Comparison of ENCODE assay signal across 17 cellular contexts in the genomic region with DNA sequence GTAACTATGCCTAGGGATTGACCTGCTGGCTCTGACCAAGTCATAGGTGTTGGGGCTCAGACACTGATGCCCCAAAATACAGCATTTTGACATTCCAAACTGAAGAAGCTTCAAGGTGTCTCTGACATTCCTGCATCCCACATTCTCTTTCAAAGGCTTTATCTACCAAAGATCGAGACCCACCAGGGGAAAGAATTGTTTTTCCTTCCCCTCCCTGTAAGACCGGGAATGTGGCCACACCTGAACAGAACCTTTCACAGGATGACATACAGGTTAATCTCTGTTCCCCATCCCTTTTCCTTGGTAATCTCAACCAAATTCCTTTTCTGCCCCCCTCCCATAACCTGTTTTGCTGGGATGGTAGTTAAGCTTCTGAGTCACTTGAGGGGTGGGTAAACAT.
DNase-seq lines count a peak whose midpoint lies in the region; FAIRE-seq and TF ChIP-seq lines count a peak whose summit lies in the region.
"Had no signal": no experiment of that assay in that cellular context is flagged by ENCODE, and none has a peak within 500 bp of the region (broad histone marks: within the 10 kb centered on the region; RNA-seq: fewer than 3 reads in every experiment).

No MANE protein-coding gene starts in this region.

- no peak overlapping the region for H3K4ac ChIP-seq in H1 (replicated peaks; ENCODE audit: insufficient read length, low read depth, low read length)

- no peaks in the 10 kb centered on the region for H3K23me2 ChIP-seq in H1 (ENCODE audit: low read depth, low read length)

- intact Hi-C loops in activated CD4-positive, alpha-beta memory T cell treated with anti-CD3 and anti-CD28 coated beads for 36 hours (cut with micrococcal nuclease), result no loop called here
- intact Hi-C loops in transverse colon (cut with DNase I; ENCODE audit: low total_unique reads), result no loop called here

- DNase-seq in activated CD4-positive, alpha-beta memory T cell treated with anti-CD3 and anti-CD28 coated beads, Interleukin-2, amount 10 ng/mL, durations not matched to agents 7 days and 5 days, result no peak
- DNase-seq in activated CD4-positive, alpha-beta memory T cell treated with anti-CD3 and anti-CD28 coated beads for 36 hours, result no peak
- DNase-seq in H1 (ENCODE audit: low read depth in 1 of 2, low spot score in 2 of 2), result no peak
- no peak for DNase-seq in transverse colon
- no peak for DNase-seq in LoVo (ENCODE audit: low spot score)
- DNase-seq in occipital lobe (lab: John Stamatoyannopoulos, UW), result no peak
- no peak for DNase-seq in HK-2 (ENCODE audit: unreplicated experiment)
- DNase-seq: DMS153, EL, H9, NCI-H1436 treated with DMSO at 0.1 percent for 48 hours, NCI-H2081, NCI-H226, NCI-H526 treated with DMSO at 0.1 percent for 48 hours, OCI-M1 had no signal

- no peak overlapping the region for H3K18ac ChIP-seq in H1 (ENCODE audit: extremely low read depth, low read length)

- no peak overlapping the region for H4K8ac ChIP-seq in H1 (ENCODE audit: extremely low read depth, insufficient read depth, low read length)

- TF ChIP-seq CTCF in H1 (IDR thresholded peaks at IDR 0.05; ENCODE audit: control extremely low read depth in 1 of 3, insufficient read depth in 1 of 3, low read depth in 1 of 3, low read length in 3 of 3), result no peak
- no peak for TF ChIP-seq CTCF in transverse colon (IDR thresholded peaks at IDR 0.05)

- H2BK120ac ChIP-seq in H1 (replicated peaks; ENCODE audit: low read depth, low read length), result no peak overlapping the region

- TF ChIP-seq POLR2A in H1 (IDR thresholded peaks at IDR 0.05; ENCODE audit: control extremely low read depth in 1 of 2, low read depth in 2 of 2, low read length in 2 of 2) (no peak), transverse colon (IDR thresholded peaks at IDR 0.05) (no peak)

- H3K79me2 ChIP-seq in H1 (ENCODE audit: control insufficient read depth in 1 of 2, insufficient read depth in 2 of 2, low read length in 2 of 2), result peaks cover 0 to 22% of the 10 kb centered on the region in 2 experiments; a peak in 2 of 4 replicates

- TF ChIP-seq EP300 in H1 (IDR thresholded peaks at IDR 0.05; ENCODE audit: borderline replicate concordance in 1 of 2, low read depth in 2 of 2, low read length in 2 of 2), result no peak
- TF ChIP-seq EP300 in transverse colon (IDR thresholded peaks at IDR 0.05; ENCODE audit: low read depth), result no peak

- no peak for TF ChIP-seq RAD21 in H1 (IDR thresholded peaks at IDR 0.05 in 1 of 2, conservative IDR thresholded peaks at IDR 0.05 in 1 of 2; ENCODE audit: low read depth in 2 of 2, low read length in 2 of 2)

- H3K9me3 Mint-ChIP-seq in activated CD4-positive, alpha-beta memory T cell treated with anti-CD3 and anti-CD28 coated beads, Interleukin-2, amount 10 ng/mL, durations not matched to agents 7 days and 5 days, result no peaks in the 10 kb centered on the region
- no peaks in the 10 kb centered on the region for H3K9me3 Mint-ChIP-seq in activated CD4-positive, alpha-beta memory T cell treated with anti-CD3 and anti-CD28 coated beads for 36 hours

- no peaks in the 10 kb centered on the region for H3K27me3 Mint-ChIP-seq in activated CD4-positive, alpha-beta memory T cell treated with anti-CD3 and anti-CD28 coated beads, Interleukin-2, amount 10 ng/mL, durations not matched to agents 7 days and 5 days
- no peaks in the 10 kb centered on the region for H3K27me3 Mint-ChIP-seq in activated CD4-positive, alpha-beta memory T cell treated with anti-CD3 and anti-CD28 coated beads for 36 hours

- H3K27ac Mint-ChIP-seq in activated CD4-positive, alpha-beta memory T cell treated with anti-CD3 and anti-CD28 coated beads, Interleukin-2, amount 10 ng/mL, durations not matched to agents 7 days and 5 days, result peak overlapping the region; percentile 1
- H3K27ac Mint-ChIP-seq in activated CD4-positive, alpha-beta memory T cell treated with anti-CD3 and anti-CD28 coated beads for 36 hours, result no peak overlapping the region

- POLR2A ChIA-PET in activated CD4-positive, alpha-beta memory T cell treated with anti-CD3 and anti-CD28 coated beads, Interleukin-2, amount 10 ng/mL, durations not matched to agents 7 days and 5 days (lab: Charles Lee), result interaction anchor here (2.8 kb wide), 1 partner anchor 67 kb away, joined by 20 read pairs; no protein-coding TSS in a partner anchor
- POLR2A ChIA-PET in activated CD4-positive, alpha-beta memory T cell treated with anti-CD3 and anti-CD28 coated beads for 36 hours (lab: Charles Lee), result no interaction called here
- POLR2A ChIA-PET in H1 (lab: Charles Lee; ENCODE audit: partially characterized antibody), result interaction anchor here (1.0 to 1.3 kb wide), 2 partner anchors 15 to 49 kb away, joined by 3 to 5 read pairs; no protein-coding TSS in a partner anchor

- peaks cover 2 to 24% (median 13%) of the 10 kb centered on the region in 4 experiments for H3K4me1 ChIP-seq in H1 (replicated peaks in 1 of 4; ENCODE audit: control insufficient read depth in 3 of 4, insufficient read depth in 4 of 4, low read length in 3 of 4)
- H3K4me1 ChIP-seq in mucosa of stomach (ENCODE audit: control insufficient read depth, insufficient read depth, low read length), result peaks cover 70% of the 10 kb centered on the region
- peaks cover 21 to 78% (median 42%) of the 10 kb centered on the region in 4 donors for H3K4me1 ChIP-seq in transverse colon

- no peak overlapping the region for H3K4me2 ChIP-seq in H1 (ENCODE audit: insufficient read depth in 1 of 2, low read depth in 2 of 2, low read length in 2 of 2)

- H3K79me1 ChIP-seq in H1 (ENCODE audit: low read depth, low read length), result peaks cover 13% of the 10 kb centered on the region; the same call in 1 of the 2 replicates

- H3K27ac ChIP-seq in H1 (ENCODE audit: low read depth, low read length), result no peak overlapping the region
- peak overlapping the region; percentile 78 to 88 (median 86) for H3K27ac ChIP-seq in transverse colon
- H3K27ac ChIP-seq: 22Rv1 had no signal

- no peak overlapping the region for H4K91ac ChIP-seq in H1 (replicated peaks; ENCODE audit: insufficient read length, low read length)

- H2AK5ac ChIP-seq in H1 (ENCODE audit: low read depth, low read length), result peak overlapping the region; percentile 32; the same call in 1 of the 2 replicates

- no peak overlapping the region for H3K9ac ChIP-seq in H1 (replicated peaks in 1 of 4; ENCODE audit: extremely low read depth in 1 of 4, low read depth in 3 of 4, low read length in 3 of 4)
- no peak overlapping the region for H3K9ac ChIP-seq in mucosa of stomach (ENCODE audit: low read length)

- H2BK12ac ChIP-seq in H1 (ENCODE audit: low read depth, low read length), result no peak overlapping the region; the same call in 1 of the 2 replicates

- no peak overlapping the region for H3K56ac ChIP-seq in H1 (replicated peaks; ENCODE audit: insufficient read length, low read depth, low read length)

- H3K14ac ChIP-seq in H1 (ENCODE audit: insufficient read length), result no peak overlapping the region

- no peak overlapping the region for H3K4me3 ChIP-seq in H1 (ENCODE audit: extremely low read depth in 1 of 4, insufficient read depth in 2 of 4, low read depth in 3 of 4, low read length in 4 of 4)
- H3K4me3 ChIP-seq in mucosa of stomach (ENCODE audit: low read length), result peak overlapping the region; percentile 2
- H3K4me3 ChIP-seq in transverse colon, result no peak overlapping the region

- H3K27me3 ChIP-seq in H1 (replicated peaks in 1 of 4; ENCODE audit: control insufficient read depth in 3 of 4, extremely low read depth in 1 of 4, insufficient read depth in 3 of 4, low read length in 3 of 4), result no peaks in the 10 kb centered on the region
- no peaks in the 10 kb centered on the region for H3K27me3 ChIP-seq in mucosa of stomach (ENCODE audit: control insufficient read depth, insufficient read depth, low read length)
- H3K27me3 ChIP-seq in transverse colon, result no peaks in the 10 kb centered on the region

- no peak overlapping the region for H2AFZ ChIP-seq in H1 (ENCODE audit: low read length)

- H2BK15ac ChIP-seq in H1 (ENCODE audit: low read length), result no peak overlapping the region

- no peaks in the 10 kb centered on the region for H4K20me1 ChIP-seq in H1 (replicated peaks in 1 of 2; ENCODE audit: control insufficient read depth in 1 of 2, insufficient read depth in 2 of 2, low read length in 2 of 2)

- no peak overlapping the region for H2BK20ac ChIP-seq in H1 (ENCODE audit: low read length)

- in situ Hi-C loops in transverse colon (cut with MboI; ENCODE audit: low pct_ligation_motif_present in 1 of 4, low pct_unique_long_range_greater_than_20kb in 1 of 4, low sequenced_read_pairs in 3 of 4), result no loop called here

- FAIRE-seq in H1 (lab: Jason Lieb, UNC), result peak; percentile 32

- H3K36me3 ChIP-seq in H1 (ENCODE audit: control insufficient read depth in 2 of 4, insufficient read depth in 4 of 4, low read length in 3 of 4), result no peaks in the 10 kb centered on the region
- H3K36me3 ChIP-seq in mucosa of stomach (ENCODE audit: control insufficient read depth, insufficient read depth, low read length), result no peaks in the 10 kb centered on the region
- H3K36me3 ChIP-seq in transverse colon, result no peaks in the 10 kb centered on the region

- H4K5ac ChIP-seq in H1 (ENCODE audit: insufficient read length, low read depth, low read length), result no peak overlapping the region

- WGBS in H1 (ENCODE audit: extremely low coverage in 1 of 2, insufficient coverage in 1 of 2, insufficient read length in 1 of 2, insufficient replicate concordance in 2 of 2, low coverage in 1 of 2, low lambda C conversion rate in 2 of 2, missing lambda C conversion rate in 1 of 2), 2 experiments, result 79% methylated on average over 2 of the region's 2 CpGs; no CpG with 5 or more reads in 1 of the 2 experiments
- 40 to 74% methylated on average over 1 to 2 of the region's 2 CpGs for WGBS in transverse colon (ENCODE audit: low coverage in 1 of 2), 2 donors

- H3K9me3 ChIP-seq in H1 (ENCODE audit: insufficient read depth in 2 of 2, low read depth in 1 of 2, low read length in 1 of 2) (peaks cover 3% of the 10 kb centered on the region in 2 experiments; a peak in 2 of 4 replicates), mucosa of stomach (ENCODE audit: control insufficient read depth, low read length) (no peaks in the 10 kb centered on the region), transverse colon (no peaks in the 10 kb centered on the region)

- no peak overlapping the region for H3K23ac ChIP-seq in H1 (ENCODE audit: insufficient read length)

- H2BK5ac ChIP-seq in H1 (ENCODE audit: low read depth, low read length), result 0 out of 2 replicates have a peak overlapping the region, but pooled peaks have one; percentile 49

- H3K36me3 Mint-ChIP-seq in activated CD4-positive, alpha-beta memory T cell treated with anti-CD3 and anti-CD28 coated beads, Interleukin-2, amount 10 ng/mL, durations not matched to agents 7 days and 5 days (ENCODE audit: low read depth), result peaks cover 55% of the 10 kb centered on the region
- no peaks in the 10 kb centered on the region for H3K36me3 Mint-ChIP-seq in activated CD4-positive, alpha-beta memory T cell treated with anti-CD3 and anti-CD28 coated beads for 36 hours

- no peak overlapping the region for H3K4me3 Mint-ChIP-seq in activated CD4-positive, alpha-beta memory T cell treated with anti-CD3 and anti-CD28 coated beads, Interleukin-2, amount 10 ng/mL, durations not matched to agents 7 days and 5 days
- H3K4me3 Mint-ChIP-seq in activated CD4-positive, alpha-beta memory T cell treated with anti-CD3 and anti-CD28 coated beads for 36 hours, result no peak overlapping the region
- H3K4me3 Mint-ChIP-seq: H9 had no signal

- CTCF ChIA-PET in activated CD4-positive, alpha-beta memory T cell treated with anti-CD3 and anti-CD28 coated beads, Interleukin-2, amount 10 ng/mL, durations not matched to agents 7 days and 5 days (lab: Charles Lee), result interaction anchor here (2.5 kb wide), 1 partner anchor 8 kb away, joined by 6 read pairs; no protein-coding TSS in a partner anchor
- CTCF ChIA-PET in activated CD4-positive, alpha-beta memory T cell treated with anti-CD3 and anti-CD28 coated beads for 36 hours (lab: Charles Lee), result interaction anchor here (3.3 kb wide), 1 partner anchor 68 kb away, joined by 16 read pairs; no protein-coding TSS in a partner anchor
- CTCF ChIA-PET in H1 (lab: Charles Lee; ENCODE audit: partially characterized antibody), result interaction anchor here (11.0 kb wide), 1 partner anchor 8 kb away, joined by 69 read pairs; no protein-coding TSS in a partner anchor

- peaks cover 62% of the 10 kb centered on the region for H3K4me1 Mint-ChIP-seq in activated CD4-positive, alpha-beta memory T cell treated with anti-CD3 and anti-CD28 coated beads, Interleukin-2, amount 10 ng/mL, durations not matched to agents 7 days and 5 days
- H3K4me1 Mint-ChIP-seq in activated CD4-positive, alpha-beta memory T cell treated with anti-CD3 and anti-CD28 coated beads for 36 hours (ENCODE audit: low read depth), result peaks cover 86% of the 10 kb centered on the region
